2 cellular contexts compared by ENCODE assay signal in genomic region chr14:23151342-23151741, GRCh38.
A peak's percentile ranks its signal among the peaks of the same experiment; 100 is the strongest.
TF ChIP-seq lines count a peak whose summit lies in the region.

No MANE protein-coding gene starts in this region.

TF ChIP-seq in HepG2, 621 proteins besides CTCF, POLR2A, EP300 and RAD21:
- TF ChIP-seq ZNF337 (CRISPR knock-in tag; IDR thresholded peaks at IDR 0.05; ENCODE audit: borderline replicate concordance, low read depth): no peak
- TF ChIP-seq SKI (IDR thresholded peaks at IDR 0.05; ENCODE audit: partially characterized antibody): no peak
- TF ChIP-seq ZNF121 (CRISPR knock-in tag; IDR thresholded peaks at IDR 0.05): peak; percentile 35; the same call in 1 of the 2 replicates

TF ChIP-seq in GM23338, 12 proteins besides CTCF, POLR2A, EP300 and RAD21:
- no peak for TF ChIP-seq POLR2AphosphoS5 (IDR thresholded peaks at IDR 0.05; ENCODE audit: low read depth)
- no peak for TF ChIP-seq EZH2 (IDR thresholded peaks at IDR 0.05; ENCODE audit: low read depth, unreplicated experiment)
- TF ChIP-seq REST (IDR thresholded peaks at IDR 0.05; ENCODE audit: unreplicated experiment): no peak
- no peak for TF ChIP-seq NANOG (IDR thresholded peaks at IDR 0.05; ENCODE audit: borderline replicate concordance)
